In genomic region chr16:962901-963814, GRCh38 we compare ENCODE assay signal across 1 cellular context.
TF ChIP-seq lines count a peak whose summit lies in the region.

No MANE protein-coding gene starts in this region.

TF ChIP-seq in endothelial cell of umbilical vein, 7 proteins besides CTCF, POLR2A, EP300 and RAD21 (continued from another document):
- TF ChIP-seq EZH2 (IDR thresholded peaks at IDR 0.05; ENCODE audit: borderline replicate concordance, low read depth, low read length, severe bottlenecking), result no peak
